8 cellular contexts compared by ENCODE assay signal in genomic region chr4:40980318-40980883, GRCh38.
DNase-seq lines count a peak whose midpoint lies in the region; ATAC-seq and TF ChIP-seq lines count a peak whose summit lies in the region.

No MANE protein-coding gene starts in this region.

- no peak overlapping the region for H2AFZ ChIP-seq in OCI-LY1 (ENCODE audit: low read length)

- H3K4me1 ChIP-seq in OCI-LY1 (ENCODE audit: insufficient read depth, low read length, severe bottlenecking) = no peaks in the 10 kb centered on the region
- H3K4me1 ChIP-seq in upper lobe of left lung = peaks cover 0 to 5% (median 2%) of the 10 kb centered on the region in 4 donors

- H3K27me3 ChIP-seq in OCI-LY1 (ENCODE audit: insufficient read depth, low read length) = no peaks in the 10 kb centered on the region
- H3K27me3 ChIP-seq in upper lobe of left lung = no peaks in the 10 kb centered on the region

- no peaks in the 10 kb centered on the region for H3K9me2 ChIP-seq in OCI-LY1 (ENCODE audit: low read depth, low read length)

- WGBS in upper lobe of left lung, 2 donors = 19 to 33% methylated on average over 1 of the region's 1 CpG

- DNase-seq in glomerular visceral epithelial cell (ENCODE audit: extremely low spot score) (peak; percentile 25), cerebellum (ENCODE audit: low spot score) (no peak), AG08396 (ENCODE audit: low spot score) (no peak), upper lobe of left lung (no peak)
- DNase-seq in activated CD4-positive, alpha-beta T cell treated with anti-CD3 and anti-CD28 coated beads for 4 hours = no peak

- H3K4me2 ChIP-seq in OCI-LY1 (ENCODE audit: low read length) = no peak overlapping the region

- no peaks in the 10 kb centered on the region for H3K79me2 ChIP-seq in OCI-LY1 (ENCODE audit: insufficient read depth, low read length)

- H3K9me3 ChIP-seq in OCI-LY1 (ENCODE audit: low read length) = no peaks in the 10 kb centered on the region
- no peaks in the 10 kb centered on the region for H3K9me3 ChIP-seq in upper lobe of left lung

- no peaks in the 10 kb centered on the region for H4K20me1 ChIP-seq in OCI-LY1 (ENCODE audit: insufficient read depth, low read length)

- TF ChIP-seq CTCF in 22Rv1 (IDR thresholded peaks at IDR 0.05) (peak; percentile 62), OCI-LY1 (IDR thresholded peaks at IDR 0.05; ENCODE audit: low read length) (peak; percentile 72), upper lobe of left lung (IDR thresholded peaks at IDR 0.05) (peak in 2 of 6 experiments; percentile 26 to 48)

- no peaks in the 10 kb centered on the region for H3K36me3 ChIP-seq in OCI-LY1 (ENCODE audit: insufficient read depth, low read length)
- H3K36me3 ChIP-seq in upper lobe of left lung = no peaks in the 10 kb centered on the region

- no peak for TF ChIP-seq EP300 in upper lobe of left lung (IDR thresholded peaks at IDR 0.05)

- TF ChIP-seq POLR2A in upper lobe of left lung (IDR thresholded peaks at IDR 0.05) = no peak

- peak; percentile 53 for ATAC-seq in GM18498 (IDR thresholded peaks at IDR 0.05; ENCODE audit: unreplicated experiment)
- no peak for ATAC-seq in upper lobe of left lung (ENCODE audit: low FRiP score in 2 of 2)

- H3K27ac ChIP-seq in 22Rv1 (no peak overlapping the region), OCI-LY1 (ENCODE audit: low read depth, low read length, poor library complexity, severe bottlenecking) (no peak overlapping the region), upper lobe of left lung (no peak overlapping the region)

- no peaks in the 10 kb centered on the region for H3F3A ChIP-seq in OCI-LY1 (ENCODE audit: insufficient read depth, low read length)

- no peak overlapping the region for H3K9ac ChIP-seq in OCI-LY1 (ENCODE audit: low read length)

- H3K4me3 ChIP-seq in OCI-LY1 (ENCODE audit: low read depth, low read length, poor library complexity, severe bottlenecking) = no peak overlapping the region
- no peak overlapping the region for H3K4me3 ChIP-seq in upper lobe of left lung
